16 cellular contexts compared by ENCODE assay signal in genomic region chr14:104396682-104397470, GRCh38.
DNase-seq lines count a peak whose midpoint lies in the region; ATAC-seq and TF ChIP-seq lines count a peak whose summit lies in the region.
"Had no signal": no experiment of that assay in that cellular context is flagged by ENCODE, and none has a peak within 500 bp of the region (broad histone marks: within the 10 kb centered on the region; RNA-seq: fewer than 3 reads in every experiment).

No MANE protein-coding gene starts in this region.

- peak overlapping the region; percentile 64 to 91 for H3K27ac Mint-ChIP-seq in natural killer cell
- H3K27ac Mint-ChIP-seq in natural killer cell treated with Interleukin-12 subunit alpha and Interleukin-12 subunit beta and Interleukin-15 and Interleukin-18, amount 100 ng/mL, for 72 hours: peak overlapping the region in 1 of 2 donors; percentile 65
- peak overlapping the region; percentile 32 to 93 (median 76) for H3K27ac Mint-ChIP-seq in naive thymus-derived CD8-positive, alpha-beta T cell
- H3K27ac Mint-ChIP-seq in MCF 10A (ENCODE audit: low read depth, unreplicated experiment): no peak overlapping the region

- H3K4me1 Mint-ChIP-seq in natural killer cell (peaks cover 54 to 61% of the 10 kb centered on the region in 2 donors), MCF 10A (ENCODE audit: insufficient read depth, unreplicated experiment) (no peaks in the 10 kb centered on the region)
- H3K4me1 Mint-ChIP-seq in natural killer cell treated with Interleukin-12 subunit alpha and Interleukin-12 subunit beta and Interleukin-15 and Interleukin-18, amount 100 ng/mL, for 72 hours (ENCODE audit: low read depth in 2 of 2): peaks cover 32 to 45% of the 10 kb centered on the region in 2 donors
- H3K4me1 Mint-ChIP-seq in naive thymus-derived CD8-positive, alpha-beta T cell: peaks cover 36 to 71% (median 64%) of the 10 kb centered on the region in 4 donors

- H3K36me3 Mint-ChIP-seq in natural killer cell (peaks cover 12% of the 10 kb centered on the region), MCF 10A (ENCODE audit: insufficient read depth, unreplicated experiment) (no peaks in the 10 kb centered on the region)
- H3K36me3 Mint-ChIP-seq in natural killer cell treated with Interleukin-12 subunit alpha and Interleukin-12 subunit beta and Interleukin-15 and Interleukin-18, amount 100 ng/mL, for 72 hours: peaks cover 9% of the 10 kb centered on the region
- H3K36me3 Mint-ChIP-seq in naive thymus-derived CD8-positive, alpha-beta T cell: peaks cover 2 to 7% (median 6%) of the 10 kb centered on the region in 3 donors

- TF ChIP-seq CTCF in natural killer cell (IDR thresholded peaks at IDR 0.05) (no peak), MCF 10A (IDR thresholded peaks at IDR 0.05; ENCODE audit: unreplicated experiment) (no peak)

- intact Hi-C loops in natural killer cell (cut with micrococcal nuclease): no loop called here
- intact Hi-C loops in MCF 10A (cut with micrococcal nuclease): no loop called here

- DNase-seq in natural killer cell (no peak), SW480 (ENCODE audit: low spot score) (peak; percentile 72), MCF 10A (ENCODE audit: unreplicated experiment) (no peak), cerebellar nuclear complex (lab: John Stamatoyannopoulos, UW) (no peak), caudate nucleus (lab: John Stamatoyannopoulos, UW) (no peak)
- no peak for DNase-seq in natural killer cell treated with Interleukin-12 subunit alpha and Interleukin-12 subunit beta and Interleukin-15 and Interleukin-18, amount 100 ng/mL, for 72 hours (ENCODE audit: low spot score)
- no peak for DNase-seq in naive thymus-derived CD8-positive, alpha-beta T cell
- DNase-seq: GM23248, NCI-H1092, NCI-H1694 treated with DMSO at 0.1 percent for 48 hours, NCI-H2171, NCI-H774, Right ventricle myocardium superior had no signal

- H3K9me3 Mint-ChIP-seq in natural killer cell: peaks cover 0 to 6% of the 10 kb centered on the region in 2 donors
- H3K9me3 Mint-ChIP-seq in natural killer cell treated with Interleukin-12 subunit alpha and Interleukin-12 subunit beta and Interleukin-15 and Interleukin-18, amount 100 ng/mL, for 72 hours: no peaks in the 10 kb centered on the region
- peaks cover 0 to 25% (median 9%) of the 10 kb centered on the region in 9 donors for H3K9me3 Mint-ChIP-seq in naive thymus-derived CD8-positive, alpha-beta T cell
- H3K9me3 Mint-ChIP-seq in MCF 10A (ENCODE audit: unreplicated experiment): peaks cover 10% of the 10 kb centered on the region

- CTCF ChIA-PET in MCF 10A (lab: Yijun Ruan, JAX): interaction anchor here (0.7 kb wide), 1 partner anchor 298 kb away, joined by 3 read pairs; no protein-coding TSS in a partner anchor

- H3K27me3 Mint-ChIP-seq in natural killer cell (ENCODE audit: low read depth in 2 of 2) (no peaks in the 10 kb centered on the region), MCF 10A (ENCODE audit: insufficient read depth, unreplicated experiment) (peaks cover 44% of the 10 kb centered on the region)
- no peaks in the 10 kb centered on the region for H3K27me3 Mint-ChIP-seq in natural killer cell treated with Interleukin-12 subunit alpha and Interleukin-12 subunit beta and Interleukin-15 and Interleukin-18, amount 100 ng/mL, for 72 hours
- peaks cover 0 to 1% (median 0%) of the 10 kb centered on the region in 5 donors for H3K27me3 Mint-ChIP-seq in naive thymus-derived CD8-positive, alpha-beta T cell

- H3K27ac ChIP-seq in caudate nucleus (ENCODE audit: low read depth, low read length): no peak overlapping the region
- H3K27ac ChIP-seq: A549, GM23248 had no signal

- no peak for ATAC-seq in natural killer cell
- no peak for ATAC-seq in natural killer cell treated with Interleukin-12 subunit alpha and Interleukin-12 subunit beta and Interleukin-15 and Interleukin-18, amount 100 ng/mL, for 72 hours
- no peak for ATAC-seq in naive thymus-derived CD8-positive, alpha-beta T cell
- ATAC-seq: A549, K562, Panc1 had no signal

- no TSS peak for BruUV-seq in MCF 10A (replicated peaks; lab: Mats Ljungman, UMichigan)

- POLR2A ChIA-PET in naive thymus-derived CD8-positive, alpha-beta T cell (lab: Charles Lee): no interaction called here
- POLR2A ChIA-PET in MCF 10A (lab: Yijun Ruan, JAX): no interaction called here

- H3K4me3 Mint-ChIP-seq in natural killer cell (peak overlapping the region; percentile 52), MCF 10A (ENCODE audit: unreplicated experiment) (no peak overlapping the region)
- no peak overlapping the region for H3K4me3 Mint-ChIP-seq in natural killer cell treated with Interleukin-12 subunit alpha and Interleukin-12 subunit beta and Interleukin-15 and Interleukin-18, amount 100 ng/mL, for 72 hours
- H3K4me3 Mint-ChIP-seq in naive thymus-derived CD8-positive, alpha-beta T cell: peak overlapping the region in 6 of 10 donors; percentile 12 to 67 (median 44)

Comparison
In these comparisons a context has a peak if more than half of its experiments do, and no peak if none do; other contexts are left out.
1. H3K4me3 Mint-ChIP-seq: peak in natural killer cell (single experiment) and naive thymus-derived CD8-positive, alpha-beta T cell (6 of 10); none in natural killer cell treated with Interleukin-12 subunit alpha and Interleukin-12 subunit beta and Interleukin-15 and Interleukin-18, amount 100 ng/mL, for 72 hours (single experiment) and MCF 10A (single experiment).